Comparison of ENCODE assay signal across 1 cellular context in genomic region chr7:6008668-6009611, GRCh38.
TF ChIP-seq lines count a peak whose summit lies in the region.

TSS of gene AIMP2 (plus strand) at chr7:6009272. CDS start at chr7:6009364, 92 bp downstream.
TSS of gene PMS2 (minus strand) at chr7:6009049. CDS start at chr7:6009019, 30 bp downstream.

TF ChIP-seq in HepG2, 621 proteins besides CTCF, POLR2A, EP300 and RAD21 (continued from another document and continues in another):
- TF ChIP-seq ARID5B (CRISPR knock-in tag; IDR thresholded peaks at IDR 0.05) (peak; percentile 56), ZNF713 (CRISPR knock-in tag; IDR thresholded peaks at IDR 0.05) (peak; percentile 98; the same call in 1 of the 2 replicates), MTF2 (CRISPR knock-in tag; IDR thresholded peaks at IDR 0.05; ENCODE audit: borderline replicate concordance) (peak; percentile 91; the same call in 1 of the 2 replicates), HOMEZ (CRISPR knock-in tag; IDR thresholded peaks at IDR 0.05; ENCODE audit: low read depth) (peak; percentile 6; the same call in 1 of the 2 replicates), ZBTB25 (CRISPR knock-in tag; IDR thresholded peaks at IDR 0.05) (peak; percentile 93), ZNF552 (CRISPR knock-in tag; IDR thresholded peaks at IDR 0.05; ENCODE audit: borderline replicate concordance) (peak; percentile 100), NR3C1 (CRISPR knock-in tag; IDR thresholded peaks at IDR 0.05) (no peak), KLF11 (CRISPR knock-in tag; IDR thresholded peaks at IDR 0.05) (peak; percentile 98), SAP130 (CRISPR knock-in tag; IDR thresholded peaks at IDR 0.05; ENCODE audit: low read depth) (peak; percentile 99), TOE1 (CRISPR knock-in tag; IDR thresholded peaks at IDR 0.05) (peak; percentile 74; the same call in 1 of the 2 replicates), BCL3 (CRISPR knock-in tag; IDR thresholded peaks at IDR 0.05) (peak; percentile 100), TBX3 (IDR thresholded peaks at IDR 0.05; ENCODE audit: borderline replicate concordance) (peak; percentile 59; the same call in 1 of the 2 replicates), HBP1 (CRISPR knock-in tag; IDR thresholded peaks at IDR 0.05; ENCODE audit: low read depth) (peak; percentile 90; the same call in 1 of the 2 replicates), BRF2 (CRISPR knock-in tag; IDR thresholded peaks at IDR 0.05) (peak; percentile 99), ZNF83 (CRISPR knock-in tag; IDR thresholded peaks at IDR 0.05; ENCODE audit: borderline replicate concordance) (peak; percentile 99), ZNF775 (CRISPR knock-in tag; IDR thresholded peaks at IDR 0.05; ENCODE audit: borderline replicate concordance) (peak; percentile 96; the same call in 1 of the 2 replicates), SKIL (CRISPR knock-in tag; IDR thresholded peaks at IDR 0.05; ENCODE audit: borderline replicate concordance) (peak; percentile 76), NR0B2 (CRISPR knock-in tag; IDR thresholded peaks at IDR 0.05) (peak; percentile 100), ZNF883 (CRISPR knock-in tag; IDR thresholded peaks at IDR 0.05; ENCODE audit: not compliant biosample characterization) (peak; percentile 100), IRX3 (CRISPR knock-in tag; IDR thresholded peaks at IDR 0.05; ENCODE audit: borderline replicate concordance, low read depth) (peak; percentile 100), ZNF790 (CRISPR knock-in tag; IDR thresholded peaks at IDR 0.05; ENCODE audit: borderline replicate concordance) (peak; percentile 100), ZNF20 (CRISPR knock-in tag; IDR thresholded peaks at IDR 0.05) (no peak), CSRNP1 (CRISPR knock-in tag; IDR thresholded peaks at IDR 0.05) (peak; percentile 99), PHF5A (CRISPR knock-in tag; IDR thresholded peaks at IDR 0.05; ENCODE audit: low read depth, unreplicated experiment) (peak; percentile 99), ZNF180 (CRISPR knock-in tag; IDR thresholded peaks at IDR 0.05; ENCODE audit: borderline replicate concordance, low read depth) (peak; percentile 81; the same call in 1 of the 2 replicates), ZNF337 (CRISPR knock-in tag; IDR thresholded peaks at IDR 0.05; ENCODE audit: borderline replicate concordance, low read depth) (peak; percentile 100), TRIM24 (CRISPR knock-in tag; IDR thresholded peaks at IDR 0.05) (no peak), ZSCAN12 (CRISPR knock-in tag; IDR thresholded peaks at IDR 0.05) (peak; percentile 99), ZNF326 (CRISPR knock-in tag; IDR thresholded peaks at IDR 0.05; ENCODE audit: borderline replicate concordance) (no peak), LRRFIP1 (CRISPR knock-in tag; conservative IDR thresholded peaks at IDR 0.05) (peak; percentile 93), PAF1 (CRISPR knock-in tag; IDR thresholded peaks at IDR 0.05) (peak; percentile 72; the same call in 1 of the 2 replicates), HDAC2 (CRISPR knock-in tag; IDR thresholded peaks at IDR 0.05) (peak; percentile 72), GPN1 (CRISPR knock-in tag; IDR thresholded peaks at IDR 0.05; ENCODE audit: borderline replicate concordance) (peak; percentile 84), ZSCAN31 (CRISPR knock-in tag; IDR thresholded peaks at IDR 0.05; ENCODE audit: low read depth) (peak; percentile 100), ZNF513 (CRISPR knock-in tag; conservative IDR thresholded peaks at IDR 0.05) (peak; percentile 69; the same call in 1 of the 2 replicates), EZH2 (conservative IDR thresholded peaks at IDR 0.05; ENCODE audit: low read depth, low read length) (no peak), SIN3A (IDR thresholded peaks at IDR 0.05; ENCODE audit: borderline replicate concordance, low read depth, low read length) (peak; percentile 92; the same call in 1 of the 2 replicates), KDM3A (CRISPR knock-in tag; IDR thresholded peaks at IDR 0.05; ENCODE audit: low read depth) (no peak; the same call in 1 of the 2 replicates), ZNF17 (CRISPR knock-in tag; IDR thresholded peaks at IDR 0.05) (peak; percentile 72; the same call in 1 of the 2 replicates), IRF2 (CRISPR knock-in tag; IDR thresholded peaks at IDR 0.05) (peak; percentile 86)
